1 cellular context compared by ENCODE assay signal in the genomic region with DNA sequence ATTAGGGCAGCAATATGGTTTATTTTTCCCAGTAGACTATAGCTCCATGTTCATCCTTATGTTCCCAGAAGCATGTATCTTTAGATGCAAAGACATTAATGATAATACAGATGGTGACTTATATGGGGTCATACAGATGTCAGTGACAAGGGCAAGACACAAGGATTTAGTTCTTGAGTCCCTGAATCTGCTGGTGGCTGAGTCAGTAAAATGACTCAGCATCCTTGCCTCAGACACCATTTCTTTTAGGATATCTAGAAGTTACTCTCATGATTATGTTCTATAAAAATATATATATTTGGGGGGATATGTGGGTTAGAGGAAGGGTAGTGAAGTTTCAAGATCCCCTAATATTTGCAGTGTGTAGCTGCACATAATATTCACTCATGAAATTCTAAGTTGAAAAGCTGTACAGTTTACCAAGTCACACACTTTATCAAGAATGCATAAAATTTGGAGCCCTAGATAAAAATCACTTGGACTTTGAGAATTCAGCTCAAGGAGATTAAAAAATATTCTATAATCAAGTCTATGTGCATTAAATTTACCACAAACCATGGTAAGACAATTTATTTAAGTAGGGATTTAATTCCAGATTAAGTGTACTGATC.
TF ChIP-seq lines count a peak whose summit lies in the region.

No MANE protein-coding gene starts in this region.

TF ChIP-seq in K562, 482 proteins besides CTCF, POLR2A, EP300 and RAD21 (continued from another document and continues in another):
- TF ChIP-seq, protein P1, sequence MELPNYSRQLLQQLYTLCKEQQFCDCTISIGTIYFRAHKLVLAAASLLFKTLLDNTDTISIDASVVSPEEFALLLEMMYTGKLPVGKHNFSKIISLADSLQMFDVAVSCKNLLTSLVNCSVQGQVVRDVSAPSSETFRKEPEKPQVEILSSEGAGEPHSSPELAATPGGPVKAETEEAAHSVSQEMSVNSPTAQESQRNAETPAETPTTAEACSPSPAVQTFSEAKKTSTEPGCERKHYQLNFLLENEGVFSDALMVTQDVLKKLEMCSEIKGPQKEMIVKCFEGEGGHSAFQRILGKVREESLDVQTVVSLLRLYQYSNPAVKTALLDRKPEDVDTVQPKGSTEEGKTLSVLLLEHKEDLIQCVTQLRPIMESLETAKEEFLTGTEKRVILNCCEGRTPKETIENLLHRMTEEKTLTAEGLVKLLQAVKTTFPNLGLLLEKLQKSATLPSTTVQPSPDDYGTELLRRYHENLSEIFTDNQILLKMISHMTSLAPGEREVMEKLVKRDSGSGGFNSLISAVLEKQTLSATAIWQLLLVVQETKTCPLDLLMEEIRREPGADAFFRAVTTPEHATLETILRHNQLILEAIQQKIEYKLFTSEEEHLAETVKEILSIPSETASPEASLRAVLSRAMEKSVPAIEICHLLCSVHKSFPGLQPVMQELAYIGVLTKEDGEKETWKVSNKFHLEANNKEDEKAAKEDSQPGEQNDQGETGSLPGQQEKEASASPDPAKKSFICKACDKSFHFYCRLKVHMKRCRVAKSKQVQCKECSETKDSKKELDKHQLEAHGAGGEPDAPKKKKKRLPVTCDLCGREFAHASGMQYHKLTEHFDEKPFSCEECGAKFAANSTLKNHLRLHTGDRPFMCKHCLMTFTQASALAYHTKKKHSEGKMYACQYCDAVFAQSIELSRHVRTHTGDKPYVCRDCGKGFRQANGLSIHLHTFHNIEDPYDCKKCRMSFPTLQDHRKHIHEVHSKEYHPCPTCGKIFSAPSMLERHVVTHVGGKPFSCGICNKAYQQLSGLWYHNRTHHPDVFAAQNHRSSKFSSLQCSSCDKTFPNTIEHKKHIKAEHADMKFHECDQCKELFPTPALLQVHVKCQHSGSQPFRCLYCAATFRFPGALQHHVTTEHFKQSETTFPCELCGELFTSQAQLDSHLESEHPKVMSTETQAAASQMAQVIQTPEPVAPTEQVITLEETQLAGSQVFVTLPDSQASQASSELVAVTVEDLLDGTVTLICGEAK (IDR thresholded peaks at IDR 0.05): no peak
- TF ChIP-seq, protein P1 (CRISPR knock-in tag; IDR thresholded peaks at IDR 0.05): no peak
- TF ChIP-seq TCFL5 (CRISPR knock-in tag; conservative IDR thresholded peaks at IDR 0.05) (no peak), FOXP1 (CRISPR knock-in tag; IDR thresholded peaks at IDR 0.05) (no peak), JUN (IDR thresholded peaks at IDR 0.05; ENCODE audit: borderline replicate concordance, low read depth, low read length) (0 out of 2 replicates have a peak, but pooled peaks have one; percentile 38), JUN (CRISPR knock-in tag; IDR thresholded peaks at IDR 0.05; ENCODE audit: borderline replicate concordance) (no peak), TCF3 (CRISPR knock-in tag; IDR thresholded peaks at IDR 0.05) (no peak), SMARCA4 (IDR thresholded peaks at IDR 0.05) (peak; percentile 55; the same call in 1 of the 2 replicates), ZNF699 (CRISPR knock-in tag; IDR thresholded peaks at IDR 0.05; ENCODE audit: insufficient replicate concordance) (no peak), TEAD1 (CRISPR knock-in tag; IDR thresholded peaks at IDR 0.05) (no peak), SMC3 (conservative IDR thresholded peaks at IDR 0.05; ENCODE audit: insufficient read depth, low read depth, low read length) (no peak), DIDO1 (tag; IDR thresholded peaks at IDR 0.05; ENCODE audit: low read depth) (no peak), NR2C1 (IDR thresholded peaks at IDR 0.05) (no peak), NR2C1 (tag; IDR thresholded peaks at IDR 0.05) (no peak; the same call in 1 of the 2 replicates), STAT5B (CRISPR knock-in tag; IDR thresholded peaks at IDR 0.05) (no peak), POLR2G (IDR thresholded peaks at IDR 0.05; ENCODE audit: low read depth, low read length) (no peak), PHF20 (IDR thresholded peaks at IDR 0.05; ENCODE audit: partially characterized antibody) (no peak), MAFG (tag; conservative IDR thresholded peaks at IDR 0.05) (peak; percentile 93)
- TF ChIP-seq, protein P2, sequence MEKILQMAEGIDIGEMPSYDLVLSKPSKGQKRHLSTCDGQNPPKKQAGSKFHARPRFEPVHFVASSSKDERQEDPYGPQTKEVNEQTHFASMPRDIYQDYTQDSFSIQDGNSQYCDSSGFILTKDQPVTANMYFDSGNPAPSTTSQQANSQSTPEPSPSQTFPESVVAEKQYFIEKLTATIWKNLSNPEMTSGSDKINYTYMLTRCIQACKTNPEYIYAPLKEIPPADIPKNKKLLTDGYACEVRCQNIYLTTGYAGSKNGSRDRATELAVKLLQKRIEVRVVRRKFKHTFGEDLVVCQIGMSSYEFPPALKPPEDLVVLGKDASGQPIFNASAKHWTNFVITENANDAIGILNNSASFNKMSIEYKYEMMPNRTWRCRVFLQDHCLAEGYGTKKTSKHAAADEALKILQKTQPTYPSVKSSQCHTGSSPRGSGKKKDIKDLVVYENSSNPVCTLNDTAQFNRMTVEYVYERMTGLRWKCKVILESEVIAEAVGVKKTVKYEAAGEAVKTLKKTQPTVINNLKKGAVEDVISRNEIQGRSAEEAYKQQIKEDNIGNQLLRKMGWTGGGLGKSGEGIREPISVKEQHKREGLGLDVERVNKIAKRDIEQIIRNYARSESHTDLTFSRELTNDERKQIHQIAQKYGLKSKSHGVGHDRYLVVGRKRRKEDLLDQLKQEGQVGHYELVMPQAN (IDR thresholded peaks at IDR 0.05; ENCODE audit: borderline replicate concordance): no peak
- TF ChIP-seq, protein P3, sequence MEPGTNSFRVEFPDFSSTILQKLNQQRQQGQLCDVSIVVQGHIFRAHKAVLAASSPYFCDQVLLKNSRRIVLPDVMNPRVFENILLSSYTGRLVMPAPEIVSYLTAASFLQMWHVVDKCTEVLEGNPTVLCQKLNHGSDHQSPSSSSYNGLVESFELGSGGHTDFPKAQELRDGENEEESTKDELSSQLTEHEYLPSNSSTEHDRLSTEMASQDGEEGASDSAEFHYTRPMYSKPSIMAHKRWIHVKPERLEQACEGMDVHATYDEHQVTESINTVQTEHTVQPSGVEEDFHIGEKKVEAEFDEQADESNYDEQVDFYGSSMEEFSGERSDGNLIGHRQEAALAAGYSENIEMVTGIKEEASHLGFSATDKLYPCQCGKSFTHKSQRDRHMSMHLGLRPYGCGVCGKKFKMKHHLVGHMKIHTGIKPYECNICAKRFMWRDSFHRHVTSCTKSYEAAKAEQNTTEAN (CRISPR knock-in tag; IDR thresholded peaks at IDR 0.05): no peak
- TF ChIP-seq, protein P4, sequence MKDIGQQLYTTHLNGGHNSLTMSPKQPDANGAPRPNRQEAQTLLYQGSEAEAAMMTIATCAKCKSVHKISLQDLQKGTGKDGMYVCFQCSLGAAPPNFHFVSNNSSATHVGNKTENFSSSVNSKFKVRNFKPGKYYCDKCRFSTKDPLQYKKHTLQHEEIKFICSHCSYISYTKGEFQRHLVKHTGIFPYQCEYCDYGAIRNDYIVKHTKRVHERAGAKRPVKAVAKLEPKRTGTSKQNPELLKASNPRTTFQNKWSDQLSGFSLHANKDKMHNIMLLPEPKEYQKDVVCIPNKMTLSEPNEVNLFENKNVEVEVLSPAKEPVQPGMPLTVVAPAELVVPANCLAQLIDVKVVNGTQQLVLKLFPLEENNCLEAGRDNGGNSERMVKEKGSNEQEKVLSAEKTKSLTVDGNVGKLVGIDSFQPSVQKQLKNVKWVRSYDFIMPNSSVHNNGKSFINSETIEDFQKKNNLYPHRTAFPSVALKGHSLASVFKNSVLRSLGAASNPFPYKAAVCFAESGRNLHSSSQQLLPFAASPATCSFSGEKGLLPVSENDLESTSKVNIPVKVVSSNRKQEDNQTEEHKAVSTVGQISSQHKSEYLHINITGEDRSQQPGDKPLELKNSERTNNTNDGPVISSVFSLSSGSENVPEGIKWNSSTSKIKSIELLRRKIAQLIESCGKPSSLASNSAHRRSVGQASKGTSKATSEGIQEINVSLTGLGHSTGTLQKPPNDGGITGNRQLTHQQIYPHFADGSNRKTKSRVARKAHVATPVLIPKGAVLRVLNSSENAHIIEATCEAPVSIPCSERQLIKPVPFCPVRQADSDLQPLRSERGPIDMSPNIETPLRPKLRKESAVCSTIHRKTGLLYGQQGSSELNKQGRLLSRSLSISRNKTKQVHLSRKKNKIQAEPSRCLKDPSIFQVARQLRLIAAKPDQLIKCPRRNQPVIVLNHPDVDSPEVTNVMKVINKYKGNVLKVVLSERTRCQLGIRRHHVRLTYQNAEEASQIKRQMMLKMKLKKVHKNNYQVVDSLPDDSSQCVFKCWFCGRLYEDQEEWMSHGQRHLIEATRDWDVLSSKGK (CRISPR knock-in tag; IDR thresholded peaks at IDR 0.05): no peak
- TF ChIP-seq, protein P5, sequence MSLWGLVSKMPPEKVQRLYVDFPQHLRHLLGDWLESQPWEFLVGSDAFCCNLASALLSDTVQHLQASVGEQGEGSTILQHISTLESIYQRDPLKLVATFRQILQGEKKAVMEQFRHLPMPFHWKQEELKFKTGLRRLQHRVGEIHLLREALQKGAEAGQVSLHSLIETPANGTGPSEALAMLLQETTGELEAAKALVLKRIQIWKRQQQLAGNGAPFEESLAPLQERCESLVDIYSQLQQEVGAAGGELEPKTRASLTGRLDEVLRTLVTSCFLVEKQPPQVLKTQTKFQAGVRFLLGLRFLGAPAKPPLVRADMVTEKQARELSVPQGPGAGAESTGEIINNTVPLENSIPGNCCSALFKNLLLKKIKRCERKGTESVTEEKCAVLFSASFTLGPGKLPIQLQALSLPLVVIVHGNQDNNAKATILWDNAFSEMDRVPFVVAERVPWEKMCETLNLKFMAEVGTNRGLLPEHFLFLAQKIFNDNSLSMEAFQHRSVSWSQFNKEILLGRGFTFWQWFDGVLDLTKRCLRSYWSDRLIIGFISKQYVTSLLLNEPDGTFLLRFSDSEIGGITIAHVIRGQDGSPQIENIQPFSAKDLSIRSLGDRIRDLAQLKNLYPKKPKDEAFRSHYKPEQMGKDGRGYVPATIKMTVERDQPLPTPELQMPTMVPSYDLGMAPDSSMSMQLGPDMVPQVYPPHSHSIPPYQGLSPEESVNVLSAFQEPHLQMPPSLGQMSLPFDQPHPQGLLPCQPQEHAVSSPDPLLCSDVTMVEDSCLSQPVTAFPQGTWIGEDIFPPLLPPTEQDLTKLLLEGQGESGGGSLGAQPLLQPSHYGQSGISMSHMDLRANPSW (CRISPR knock-in tag; IDR thresholded peaks at IDR 0.05): no peak
- TF ChIP-seq, protein P6, sequence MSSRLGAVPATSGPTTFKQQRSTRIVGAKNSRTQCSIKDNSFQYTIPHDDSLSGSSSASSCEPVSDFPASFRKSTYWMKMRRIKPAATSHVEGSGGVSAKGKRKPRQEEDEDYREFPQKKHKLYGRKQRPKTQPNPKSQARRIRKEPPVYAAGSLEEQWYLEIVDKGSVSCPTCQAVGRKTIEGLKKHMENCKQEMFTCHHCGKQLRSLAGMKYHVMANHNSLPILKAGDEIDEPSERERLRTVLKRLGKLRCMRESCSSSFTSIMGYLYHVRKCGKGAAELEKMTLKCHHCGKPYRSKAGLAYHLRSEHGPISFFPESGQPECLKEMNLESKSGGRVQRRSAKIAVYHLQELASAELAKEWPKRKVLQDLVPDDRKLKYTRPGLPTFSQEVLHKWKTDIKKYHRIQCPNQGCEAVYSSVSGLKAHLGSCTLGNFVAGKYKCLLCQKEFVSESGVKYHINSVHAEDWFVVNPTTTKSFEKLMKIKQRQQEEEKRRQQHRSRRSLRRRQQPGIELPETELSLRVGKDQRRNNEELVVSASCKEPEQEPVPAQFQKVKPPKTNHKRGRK (tag; IDR thresholded peaks at IDR 0.05): no peak
- TF ChIP-seq, protein P7, sequence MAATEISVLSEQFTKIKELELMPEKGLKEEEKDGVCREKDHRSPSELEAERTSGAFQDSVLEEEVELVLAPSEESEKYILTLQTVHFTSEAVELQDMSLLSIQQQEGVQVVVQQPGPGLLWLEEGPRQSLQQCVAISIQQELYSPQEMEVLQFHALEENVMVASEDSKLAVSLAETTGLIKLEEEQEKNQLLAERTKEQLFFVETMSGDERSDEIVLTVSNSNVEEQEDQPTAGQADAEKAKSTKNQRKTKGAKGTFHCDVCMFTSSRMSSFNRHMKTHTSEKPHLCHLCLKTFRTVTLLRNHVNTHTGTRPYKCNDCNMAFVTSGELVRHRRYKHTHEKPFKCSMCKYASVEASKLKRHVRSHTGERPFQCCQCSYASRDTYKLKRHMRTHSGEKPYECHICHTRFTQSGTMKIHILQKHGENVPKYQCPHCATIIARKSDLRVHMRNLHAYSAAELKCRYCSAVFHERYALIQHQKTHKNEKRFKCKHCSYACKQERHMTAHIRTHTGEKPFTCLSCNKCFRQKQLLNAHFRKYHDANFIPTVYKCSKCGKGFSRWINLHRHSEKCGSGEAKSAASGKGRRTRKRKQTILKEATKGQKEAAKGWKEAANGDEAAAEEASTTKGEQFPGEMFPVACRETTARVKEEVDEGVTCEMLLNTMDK (IDR thresholded peaks at IDR 0.05; ENCODE audit: borderline replicate concordance, insufficient read depth, low read depth, low read length, poor library complexity, severe bottlenecking): no peak
- TF ChIP-seq, protein P8, sequence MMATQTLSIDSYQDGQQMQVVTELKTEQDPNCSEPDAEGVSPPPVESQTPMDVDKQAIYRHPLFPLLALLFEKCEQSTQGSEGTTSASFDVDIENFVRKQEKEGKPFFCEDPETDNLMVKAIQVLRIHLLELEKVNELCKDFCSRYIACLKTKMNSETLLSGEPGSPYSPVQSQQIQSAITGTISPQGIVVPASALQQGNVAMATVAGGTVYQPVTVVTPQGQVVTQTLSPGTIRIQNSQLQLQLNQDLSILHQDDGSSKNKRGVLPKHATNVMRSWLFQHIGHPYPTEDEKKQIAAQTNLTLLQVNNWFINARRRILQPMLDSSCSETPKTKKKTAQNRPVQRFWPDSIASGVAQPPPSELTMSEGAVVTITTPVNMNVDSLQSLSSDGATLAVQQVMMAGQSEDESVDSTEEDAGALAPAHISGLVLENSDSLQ (IDR thresholded peaks at IDR 0.05): peak; percentile 42; the same call in 1 of the 2 replicates
